In genomic region chr17:75289122-75289831, GRCh38 we compare ENCODE assay signal across 8 cellular contexts. TPM values are rescaled to one million over a fixed set of nuclear protein-coding genes. Genes with fewer than 3 reads are reported as not detected.
A peak's percentile ranks its signal among the peaks of the same experiment; 100 is the strongest.
DNase-seq lines count a peak whose midpoint lies in the region; ATAC-seq and TF ChIP-seq lines count a peak whose summit lies in the region.

Gene SLC25A19 (minus strand): TSS chr17:75289433. CDS start chr17:75286764, 2,669 bp downstream.

- peaks cover 10 to 22% (median 17%) of the 10 kb centered on the region in 3 donors for H3K4me1 Mint-ChIP-seq in IgD-negative memory B cell

- intact Hi-C loops in mucosa of descending colon (cut with DNase I, micrococcal nuclease), result no loop called here

- H3K36me3 Mint-ChIP-seq in IgD-negative memory B cell, result peaks cover 1% of the 10 kb centered on the region

- DNase-seq in DMS153 treated with DMSO at 0.1 percent for 48 hours (lab: John Stamatoyannopoulos, UW; ENCODE audit: unreplicated experiment), result peak; percentile 96
- DNase-seq in OCI-M2 (lab: John Stamatoyannopoulos, UW; ENCODE audit: unreplicated experiment), result peak; percentile 95
- peak; percentile 89 for DNase-seq in activated T-cell treated with anti-CD3 and anti-CD28 coated beads for 4 hours
- peak; percentile 99 for DNase-seq in epithelial cell of esophagus (ENCODE audit: low read depth)
- DNase-seq in mucosa of descending colon, result peak; percentile 96 to 99 (median 97)
- peak; percentile 92 for DNase-seq in stimulated activated CD8-positive, alpha-beta memory T cell treated with anti-CD3 and anti-CD28 coated beads, Interleukin-4, amount 100 ng/mL, for 24 hours (ENCODE audit: low read depth)

- H3K9me3 ChIP-seq in mucosa of descending colon, result no peaks in the 10 kb centered on the region

- no peaks in the 10 kb centered on the region for H3K9me3 Mint-ChIP-seq in IgD-negative memory B cell

- peak within 1 kb of the TSS; percentile 97 to 100 (median 98) for H3K4me3 Mint-ChIP-seq in IgD-negative memory B cell

- peaks cover 2% of the 10 kb centered on the region for H3K36me3 ChIP-seq in mucosa of descending colon (ENCODE audit: low read depth)

- H3K27me3 Mint-ChIP-seq in IgD-negative memory B cell, result no peaks in the 10 kb centered on the region

- peaks cover 3% of the 10 kb centered on the region for H3K4me1 ChIP-seq in mucosa of descending colon (ENCODE audit: low read depth)

- TF ChIP-seq CTCF in epithelial cell of esophagus (IDR thresholded peaks at IDR 0.05; ENCODE audit: insufficient read depth, low read depth, low read length, missing control alignments) (no peak), mucosa of descending colon (IDR thresholded peaks at IDR 0.05) (no peak)

- H3K4me3 ChIP-seq in epithelial cell of esophagus (ENCODE audit: low read length), result peak within 1 kb of the TSS; percentile 95
- peak within 1 kb of the TSS; percentile 31 for H3K4me3 ChIP-seq in mucosa of descending colon

- peak; percentile 88 for ATAC-seq in GM21529 (IDR thresholded peaks at IDR 0.05; ENCODE audit: unreplicated experiment)
- peak; percentile 96 for ATAC-seq in mucosa of descending colon

- peak within 1 kb of the TSS; percentile 98 to 100 (median 99) for H3K27ac Mint-ChIP-seq in IgD-negative memory B cell

RNA-seq across cellular contexts. Expression of gene SLC25A19, which starts in this region (rescaled TPM):
- 22.0 TPM for polyA plus RNA-seq in IgD-negative memory B cell
- total RNA-seq in mucosa of descending colon, result 10 to 100 TPM; 15.5 to 20.0 (median 15.6) TPM

Comparison
In these comparisons a context has a peak if more than half of its experiments do, and no peak if none do; other contexts are left out.
1. Peak in every context shown above with its lines: DNase-seq, ATAC-seq and H3K4me3 ChIP-seq.